In the genomic region with DNA sequence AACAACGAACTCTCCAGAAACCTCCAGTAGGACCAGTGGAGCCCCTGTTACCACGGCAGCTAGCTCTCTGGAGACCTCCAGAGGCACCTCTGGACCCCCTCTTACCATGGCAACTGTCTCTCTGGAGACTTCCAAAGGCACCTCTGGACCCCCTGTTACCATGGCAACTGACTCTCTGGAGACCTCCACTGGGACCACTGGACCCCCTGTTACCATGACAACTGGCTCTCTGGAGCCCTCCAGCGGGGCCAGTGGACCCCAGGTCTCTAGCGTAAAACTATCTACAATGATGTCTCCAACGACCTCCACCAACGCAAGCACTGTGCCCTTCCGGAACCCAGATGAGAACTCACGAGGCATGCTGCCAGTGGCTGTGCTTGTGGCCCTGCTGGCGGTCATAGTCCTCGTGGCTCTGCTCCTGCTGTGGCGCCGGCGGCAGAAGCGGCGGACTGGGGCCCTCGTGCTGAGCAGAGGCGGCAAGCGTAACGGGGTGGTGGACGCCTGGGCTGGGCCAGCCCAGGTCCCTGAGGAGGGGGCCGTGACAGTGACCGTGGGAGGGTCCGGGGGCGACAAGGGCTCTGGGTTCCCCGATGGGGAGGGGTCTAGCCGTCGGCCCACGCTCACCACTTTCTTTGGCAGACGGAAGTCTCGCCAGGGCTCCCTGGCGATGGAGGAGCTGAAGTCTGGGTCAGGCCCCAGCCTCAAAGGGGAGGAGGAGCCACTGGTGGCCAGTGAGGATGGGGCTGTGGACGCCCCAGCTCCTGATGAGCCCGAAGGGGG, we compare ENCODE assay signal across 9 cellular contexts. TPM values are rescaled to one million over a fixed set of nuclear protein-coding genes. Genes with fewer than 3 reads are reported as not detected.
DNase-seq lines count a peak whose midpoint lies in the region; ATAC-seq and TF ChIP-seq lines count a peak whose summit lies in the region.
"Had no signal": no experiment of that assay in that cellular context is flagged by ENCODE, and none has a peak within 500 bp of the region (broad histone marks: within the 10 kb centered on the region; RNA-seq: fewer than 3 reads in every experiment).

No MANE protein-coding gene starts in this region.

- H3K27ac ChIP-seq in colonic mucosa (no peak overlapping the region), skin epidermis (peak overlapping the region in 15 of 21 experiments; percentile 31 to 96 (median 71)), esophagus muscularis mucosa (replicated peaks in 1 of 4) (no peak overlapping the region)

- H3K4me1 ChIP-seq in colonic mucosa: no peaks in the 10 kb centered on the region
- H3K4me1 ChIP-seq in esophagus muscularis mucosa: peaks cover 0 to 15% (median 12%) of the 10 kb centered on the region in 4 donors

- no peaks in the 10 kb centered on the region for H3K27me3 Mint-ChIP-seq in T-helper 2 cell treated with Interferon-gamma antibody and Interleukin-4, amounts not matched to agents 5 μg/mL and 100 μg/mL, for 36 hours (ENCODE audit: low read depth)

- no peaks in the 10 kb centered on the region for H3K27me3 ChIP-seq in colonic mucosa
- peaks cover 0 to 23% (median 0%) of the 10 kb centered on the region in 4 donors for H3K27me3 ChIP-seq in esophagus muscularis mucosa

- H3K4me3 ChIP-seq in colonic mucosa: peak overlapping the region; percentile 29
- peak overlapping the region; percentile 21 to 48 (median 25) for H3K4me3 ChIP-seq in skin epidermis
- H3K4me3 ChIP-seq in esophagus muscularis mucosa: peak overlapping the region in 2 of 4 donors; percentile 14 to 16

- peak overlapping the region; percentile 97 for H3K4me3 Mint-ChIP-seq in T-helper 2 cell treated with Interferon-gamma antibody and Interleukin-4, amounts not matched to agents 5 μg/mL and 100 μg/mL, for 36 hours
- H3K4me3 Mint-ChIP-seq: WTC11 had no signal

- no peak overlapping the region for H3K9ac ChIP-seq in colonic mucosa (ENCODE audit: low read depth in 2 of 2, low read length in 2 of 2)

- H3K4me1 Mint-ChIP-seq in T-helper 2 cell treated with Interferon-gamma antibody and Interleukin-4, amounts not matched to agents 5 μg/mL and 100 μg/mL, for 36 hours (ENCODE audit: low read depth): peaks cover 37% of the 10 kb centered on the region

- H3K36me3 Mint-ChIP-seq in T-helper 2 cell treated with Interferon-gamma antibody and Interleukin-4, amounts not matched to agents 5 μg/mL and 100 μg/mL, for 36 hours (ENCODE audit: low read depth): peaks cover 55% of the 10 kb centered on the region
- H3K36me3 Mint-ChIP-seq: WTC11 had no signal

- TF ChIP-seq EP300 in esophagus muscularis mucosa (IDR thresholded peaks at IDR 0.05): no peak

- WGBS in esophagus muscularis mucosa: 74% methylated on average over 12 of the region's 33 CpGs

- intact Hi-C loops in colonic mucosa (cut with DNase I) (no loop called here), esophagus muscularis mucosa (cut with DNase I) (no loop called here)

- no peak for TF ChIP-seq POLR2A in esophagus muscularis mucosa (IDR thresholded peaks at IDR 0.05; ENCODE audit: low read depth)

- no peaks in the 10 kb centered on the region for H3K9me3 ChIP-seq in colonic mucosa
- no peaks in the 10 kb centered on the region for H3K9me3 ChIP-seq in esophagus muscularis mucosa

- H3K9me3 Mint-ChIP-seq in T-helper 2 cell treated with Interferon-gamma antibody and Interleukin-4, amounts not matched to agents 5 μg/mL and 100 μg/mL, for 36 hours: no peaks in the 10 kb centered on the region
- H3K9me3 Mint-ChIP-seq: WTC11 had no signal

- no peaks in the 10 kb centered on the region for H3K36me3 ChIP-seq in colonic mucosa
- no peaks in the 10 kb centered on the region for H3K36me3 ChIP-seq in esophagus muscularis mucosa

- TF ChIP-seq CTCF in GM12872 (IDR thresholded peaks at IDR 0.05; ENCODE audit: insufficient read depth, low read depth, low read length): peak; percentile 45
- no peak for TF ChIP-seq CTCF in colonic mucosa (IDR thresholded peaks at IDR 0.05)
- no peak for TF ChIP-seq CTCF in esophagus muscularis mucosa (IDR thresholded peaks at IDR 0.05)

- peak overlapping the region; percentile 95 for H3K27ac Mint-ChIP-seq in T-helper 2 cell treated with Interferon-gamma antibody and Interleukin-4, amounts not matched to agents 5 μg/mL and 100 μg/mL, for 36 hours
- H3K27ac Mint-ChIP-seq: WTC11 had no signal

- DNase-seq in T-helper 2 cell treated with Interferon-gamma antibody and Interleukin-4, amounts not matched to agents 5 μg/mL and 100 μg/mL, for 36 hours (ENCODE audit: low spot score): peak; percentile 58
- DNase-seq in colonic mucosa (no peak), NCI-H146 treated with DMSO at 0.1 percent for 48 hours (lab: John Stamatoyannopoulos, UW; ENCODE audit: unreplicated experiment) (no peak), esophagus muscularis mucosa (ENCODE audit: extremely low spot score) (no peak), iPS-NIHi7 (ENCODE audit: extremely low spot score) (no peak)

- no peak for ATAC-seq in HG03196 (IDR thresholded peaks at IDR 0.05; ENCODE audit: unreplicated experiment)
- ATAC-seq: WTC11 had no signal

RNA-seq across cellular contexts. Expression of gene SPN, which starts 1.3 kb away (rescaled TPM):
- total RNA-seq in colonic mucosa: 1 to 10 TPM; 2.3 to 3.7 TPM
- total RNA-seq in esophagus muscularis mucosa: 1 to 10 TPM; 1.1 to 4.2 (median 2.6) TPM

RNA-seq across cellular contexts. Expression of gene QPRT, which starts 14.7 kb away (rescaled TPM):
- total RNA-seq in colonic mucosa (100 to 1,000 TPM in 1 of 2 donors, 10 to 100 TPM in 1; 54.7 to 102 TPM), esophagus muscularis mucosa (1 to 10 TPM; 1.7 to 5.1 (median 2.7) TPM)

Comparison
In these comparisons a context has a peak if more than half of its experiments do, and no peak if none do; other contexts are left out.
1. H3K27ac ChIP-seq: peak in skin epidermis (15 of 21); none in colonic mucosa (single experiment) and esophagus muscularis mucosa (0 of 4).
2. RNA of gene QPRT, which starts 14.7 kb away (total RNA-seq): 54.7 to 102 TPM in colonic mucosa; 1.7 to 5.1 TPM in esophagus muscularis mucosa; every median in the first group is over 4 times any median in the second.